22 cellular contexts compared by ENCODE assay signal in the genomic region with DNA sequence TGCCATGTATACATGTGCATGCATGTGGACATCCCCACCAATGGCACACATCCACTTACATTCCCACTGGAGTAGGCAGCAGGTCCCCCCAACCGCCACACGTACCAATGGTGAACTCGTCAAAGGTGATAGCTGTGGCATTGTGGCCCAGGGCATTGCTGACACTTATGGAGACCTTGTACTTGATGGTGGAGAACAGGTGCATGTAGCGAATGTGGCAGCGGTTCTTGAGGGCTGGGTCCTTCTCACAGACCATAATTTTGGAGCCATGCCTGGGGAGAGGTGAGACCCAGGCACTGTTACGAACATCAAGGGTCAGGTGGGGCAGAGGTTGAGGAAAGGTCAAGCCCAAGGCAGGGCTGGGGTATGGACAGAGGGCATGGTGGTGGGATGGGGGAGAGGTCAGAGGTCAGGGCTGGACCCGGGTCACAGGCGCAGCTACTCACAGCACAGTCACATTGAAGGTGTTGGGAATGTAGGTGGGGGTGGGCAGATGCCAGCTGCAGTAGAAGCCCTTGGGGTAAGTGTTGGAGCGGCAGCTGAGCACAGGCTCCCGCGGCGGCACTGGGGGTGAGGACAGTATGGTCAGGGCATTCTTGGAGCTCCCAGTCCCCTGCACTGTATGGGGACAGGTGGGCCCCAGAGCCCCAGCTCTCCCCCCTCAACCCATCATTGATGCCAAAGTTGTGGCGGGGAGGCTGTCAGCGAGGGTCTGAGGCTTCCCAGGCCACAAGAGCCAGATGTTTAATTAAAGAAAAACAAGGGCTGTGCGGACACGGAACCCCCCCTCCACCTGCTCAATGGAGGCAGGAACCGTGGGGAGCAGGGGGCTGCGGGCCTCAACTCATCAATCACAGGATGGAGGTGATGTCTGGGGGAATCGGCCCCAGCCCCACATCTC. TPM values are rescaled to one million over a fixed set of nuclear protein-coding genes. Genes with fewer than 3 reads are reported as not detected.
"Had no signal": no experiment of that assay in that cellular context is flagged by ENCODE, and none has a peak within 500 bp of the region (broad histone marks: within the 10 kb centered on the region; RNA-seq: fewer than 3 reads in every experiment).

No MANE protein-coding gene starts in this region.

- DNase-seq: activated CD4-positive, alpha-beta T cell treated with anti-CD3 and anti-CD28 coated beads, Interleukin-2, amount 50 U/mL, for 1 hour; activated CD8-positive, alpha-beta memory T cell treated with anti-CD3 and anti-CD28 coated beads for 24 hours; activated effector memory CD4-positive, alpha-beta T cell treated with anti-CD3 and anti-CD28 coated beads, Interleukin-2, amount 50 U/mL, for 16 hours; activated T-cell treated with anti-CD3 and anti-CD28 coated beads, Interleukin-2, amount 50 U/mL, for 72 hours; effector CD8-positive, alpha-beta T cell; esophagus squamous epithelium; stimulated activated CD8-positive, alpha-beta memory T cell treated with anti-CD3 and anti-CD28 coated beads, Interleukin-4, amount 100 ng/mL, for 48 hours; stimulated activated naive CD4-positive, alpha-beta T cell; T1000; upper lobe of right lung had no signal

- H3K36me3 Mint-ChIP-seq: activated naive CD4-positive, alpha-beta T cell treated with anti-CD3 and anti-CD28 coated beads, Interleukin-2, amount 50 U/mL, for 24 hours had no signal

- H3K9me3 Mint-ChIP-seq: activated naive CD4-positive, alpha-beta T cell treated with anti-CD3 and anti-CD28 coated beads, Interleukin-2, amount 50 U/mL, for 24 hours; activated T-cell treated with anti-CD3 and anti-CD28 coated beads, Interleukin-2, amount 50 U/mL, for 72 hours; dendritic cell treated with granulocyte-macrophage colony-stimulating factor and Interleukin-4, amounts not matched to agents 40 ng/mL and 50 ng/mL, for 4 days had no signal

- H3K4me1 ChIP-seq: pancreas had no signal

- H3K4me2 ChIP-seq: hepatocyte had no signal

- H3K4me3 ChIP-seq: esophagus squamous epithelium, hepatocyte, pancreas, upper lobe of right lung had no signal

- H3K9me3 ChIP-seq: esophagus squamous epithelium, pancreas, upper lobe of right lung had no signal

- H3K4me1 Mint-ChIP-seq: activated naive CD4-positive, alpha-beta T cell treated with anti-CD3 and anti-CD28 coated beads, Interleukin-2, amount 50 U/mL, for 24 hours had no signal

- H3K27ac Mint-ChIP-seq: activated naive CD4-positive, alpha-beta T cell treated with anti-CD3 and anti-CD28 coated beads, Interleukin-2, amount 50 U/mL, for 24 hours; activated T-cell treated with anti-CD3 and anti-CD28 coated beads, Interleukin-2, amount 50 U/mL, for 72 hours; dendritic cell treated with granulocyte-macrophage colony-stimulating factor and Interleukin-4, amounts not matched to agents 40 ng/mL and 50 ng/mL, for 4 days; mesothelial cell of epicardium had no signal

- H3K79me2 ChIP-seq: hepatocyte had no signal

- H3K27me3 ChIP-seq: hepatocyte, pancreas had no signal

- H2AFZ ChIP-seq: hepatocyte had no signal

- ATAC-seq: activated CD4-positive, CD25-positive, alpha-beta regulatory T cell treated with anti-CD3 and anti-CD28 coated beads, Interleukin-2, amount 50 U/mL, for 24 hours; activated T-cell treated with anti-CD3 and anti-CD28 coated beads, Interleukin-2, amount 50 U/mL, for 72 hours; left lobe of liver; pancreas; sciatic nerve; upper lobe of right lung had no signal

- H3K4me3 Mint-ChIP-seq: activated naive CD4-positive, alpha-beta T cell treated with anti-CD3 and anti-CD28 coated beads, Interleukin-2, amount 50 U/mL, for 24 hours; activated T-cell treated with anti-CD3 and anti-CD28 coated beads, Interleukin-2, amount 50 U/mL, for 72 hours; dendritic cell treated with granulocyte-macrophage colony-stimulating factor and Interleukin-4, amounts not matched to agents 40 ng/mL and 50 ng/mL, for 4 days; mesothelial cell of epicardium had no signal

- H3K36me3 ChIP-seq: esophagus squamous epithelium, pancreas, upper lobe of right lung had no signal

- H3K27ac ChIP-seq: esophagus squamous epithelium, hepatocyte, pancreas, upper lobe of right lung had no signal

RNA-seq across cellular contexts. Expression of gene CNTFR, which starts 31.9 kb away (rescaled TPM):
- total RNA-seq: activated T-cell treated with anti-CD3 and anti-CD28 coated beads, Interleukin-2, amount 50 U/mL, for 72 hours; bronchial epithelial cell; endothelial cell of umbilical vein; lung microvascular endothelial cell; T-helper 1 cell treated with Interleukin-12 subunit alpha and Interleukin-12 subunit beta and Interleukin-4 antibody, amounts not matched to agents 30 ng/mL and 1 ng/mL, for 36 hours had no signal

RNA-seq across cellular contexts. Expression of gene ENHO, which starts 34.9 kb away (rescaled TPM):
- total RNA-seq: bronchial epithelial cell, endothelial cell of umbilical vein, lung microvascular endothelial cell had no signal
